In the genomic region with DNA sequence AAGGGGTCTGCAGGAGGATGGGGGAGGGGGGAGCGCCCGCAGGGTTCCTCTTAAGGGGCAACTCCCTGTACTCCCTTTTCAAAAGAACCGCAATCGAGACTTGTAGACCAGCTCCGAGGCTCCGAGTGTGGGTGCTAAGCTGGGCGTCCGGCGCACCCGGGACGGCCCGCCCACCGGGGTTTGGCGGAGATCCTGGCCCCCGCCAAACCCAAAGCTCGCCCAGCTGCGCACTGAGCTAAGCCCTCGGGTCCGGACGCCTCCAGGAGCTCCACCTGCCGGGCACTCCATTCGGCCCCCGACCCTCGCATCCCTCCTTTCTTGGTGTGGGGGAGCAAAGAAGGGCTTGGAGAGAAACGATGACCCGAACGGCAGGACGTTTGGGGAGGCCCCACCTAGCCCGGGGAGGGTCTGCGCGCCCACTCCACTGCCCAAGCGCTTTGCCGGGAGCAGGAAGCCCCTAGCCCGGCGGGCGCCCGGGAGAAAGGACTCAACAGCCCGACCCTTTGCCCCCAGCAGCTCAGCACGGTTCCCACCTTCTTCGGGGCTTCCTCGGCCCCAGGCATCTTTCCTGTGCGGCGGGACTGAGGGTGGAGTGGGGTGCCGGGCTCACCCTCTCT, we compare ENCODE assay signal across 8 cellular contexts. TPM values are rescaled to one million over a fixed set of nuclear protein-coding genes. Genes with fewer than 3 reads are reported as not detected.
A peak's percentile ranks its signal among the peaks of the same experiment; 100 is the strongest.
DNase-seq lines count a peak whose midpoint lies in the region; ATAC-seq and TF ChIP-seq lines count a peak whose summit lies in the region.

No MANE protein-coding gene starts in this region.

- H3K9me3 Mint-ChIP-seq in glutamatergic neuron (ENCODE audit: unreplicated experiment), result peaks cover 11% of the 10 kb centered on the region

- H3K27ac ChIP-seq in SJCRH30 (peak overlapping the region; percentile 27; the same call in 1 of the 2 replicates), trophoblast cell (ENCODE audit: low read depth, low read length) (peak overlapping the region; percentile 38)

- no CpG with 5 or more reads among the region's 44 CpGs for WGBS in trophoblast cell (ENCODE audit: extremely low coverage, insufficient coverage, insufficient read length)

- H3K9me3 ChIP-seq in SJCRH30 (replicated peaks) (no peaks in the 10 kb centered on the region), trophoblast cell (ENCODE audit: insufficient read depth, low read depth, low read length) (no peaks in the 10 kb centered on the region)

- no peak for ATAC-seq in HG02970 (IDR thresholded peaks at IDR 0.05; ENCODE audit: low FRiP score, unreplicated experiment)

- H3K4me1 Mint-ChIP-seq in glutamatergic neuron (ENCODE audit: low read depth, unreplicated experiment), result peaks cover 5% of the 10 kb centered on the region

- H3K4ac ChIP-seq in trophoblast cell (ENCODE audit: low read depth, low read length), result peak overlapping the region; percentile 98

- peak overlapping the region; percentile 85 for H3K4me3 Mint-ChIP-seq in glutamatergic neuron (ENCODE audit: unreplicated experiment)

- peak overlapping the region; percentile 67 for H2BK12ac ChIP-seq in trophoblast cell (ENCODE audit: low read length)

- H4K8ac ChIP-seq in trophoblast cell (ENCODE audit: low read depth, low read length), result peak overlapping the region; percentile 86

- no peaks in the 10 kb centered on the region; the same call in 1 of the 2 replicates for H3K27me3 ChIP-seq in SJCRH30
- H3K27me3 ChIP-seq in trophoblast cell (ENCODE audit: insufficient read depth, low read length), result no peaks in the 10 kb centered on the region

- H4K12ac ChIP-seq in trophoblast cell (ENCODE audit: low read depth, low read length), result peak overlapping the region; percentile 63

- H2AK5ac ChIP-seq in trophoblast cell (ENCODE audit: low read length), result peak overlapping the region; percentile 92

- H3K4me3 ChIP-seq in SJCRH30 (peak overlapping the region; percentile 54), trophoblast cell (ENCODE audit: low read depth, low read length) (peak overlapping the region; percentile 97)

- peak overlapping the region; percentile 95 for H3K14ac ChIP-seq in trophoblast cell (ENCODE audit: low read length)

- peaks cover 24% of the 10 kb centered on the region for H3K79me1 ChIP-seq in trophoblast cell (ENCODE audit: low read length)

- H4K91ac ChIP-seq in trophoblast cell (ENCODE audit: low read depth, low read length), result peak overlapping the region; percentile 88

- H3K18ac ChIP-seq in trophoblast cell (ENCODE audit: low read length), result peak overlapping the region; percentile 98

- DNase-seq in ELF-1 (ENCODE audit: low read depth, low spot score) (peak; percentile 60), SJCRH30 (peak; percentile 64 to 72), glutamatergic neuron (peak; percentile 35), trophoblast cell (peak in 1 of 2 donors; percentile 28), NCI-H510A (lab: John Stamatoyannopoulos, UW) (no peak), NCI-H1105 treated with DMSO at 0.1 percent for 48 hours (lab: John Stamatoyannopoulos, UW) (no peak)
- no peak for DNase-seq in activated CD4-positive, alpha-beta T cell treated with anti-CD3 and anti-CD28 coated beads, Interleukin-2, amount 50 U/mL, for 1 hour

- H2BK120ac ChIP-seq in trophoblast cell (ENCODE audit: insufficient read depth, low read length, poor library complexity), result peak overlapping the region; percentile 91

- H3K4me1 ChIP-seq in SJCRH30 (peaks cover 10% of the 10 kb centered on the region), trophoblast cell (ENCODE audit: control insufficient read depth in 1 of 2, insufficient read depth in 2 of 2, low read length in 2 of 2) (peaks cover 19 to 26% of the 10 kb centered on the region in 2 experiments)

- H3K79me2 ChIP-seq in trophoblast cell (ENCODE audit: control insufficient read depth, insufficient read depth, low read length, poor library complexity), result peaks cover 28% of the 10 kb centered on the region

- peaks cover 4% of the 10 kb centered on the region for H3K36me3 Mint-ChIP-seq in glutamatergic neuron (ENCODE audit: unreplicated experiment)

- no peak for TF ChIP-seq CTCF in glutamatergic neuron (IDR thresholded peaks at IDR 0.05; ENCODE audit: partially characterized antibody, unreplicated experiment)

- H3K36me3 ChIP-seq in SJCRH30 (no peaks in the 10 kb centered on the region), trophoblast cell (ENCODE audit: control insufficient read depth in 1 of 2, insufficient read depth in 2 of 2, low read length in 2 of 2) (peaks cover 0 to under 1% of the 10 kb centered on the region in 2 experiments)

- H3K27ac Mint-ChIP-seq in glutamatergic neuron (ENCODE audit: unreplicated experiment), result no peak overlapping the region

- peak overlapping the region; percentile 82 for H2BK5ac ChIP-seq in trophoblast cell (ENCODE audit: low read depth, low read length, poor library complexity)

- peak overlapping the region; percentile 64 for H2AFZ ChIP-seq in trophoblast cell (ENCODE audit: insufficient read depth, low read length, poor library complexity)

- H3K9ac ChIP-seq in trophoblast cell (ENCODE audit: low read length), result peak overlapping the region; percentile 78

- peaks cover 21% of the 10 kb centered on the region for H3K27me3 Mint-ChIP-seq in glutamatergic neuron (ENCODE audit: unreplicated experiment)

- H3K23ac ChIP-seq in trophoblast cell (ENCODE audit: low read length), result no peak overlapping the region

- H3K4me2 ChIP-seq in trophoblast cell (ENCODE audit: low read length), result peak overlapping the region; percentile 99

RNA-seq across cellular contexts. Expression of a gene that starts 0.6 kb away (rescaled TPM):
- total RNA-seq in SJCRH30 (2014; rRNA removed; shearing (Covaris generic)), result 1.8 and 2.2 TPM in 2 replicates
- total RNA-seq in glutamatergic neuron (ENCODE audit: unreplicated experiment), result 1.9 TPM
- 41.9 and 43.1 TPM in 2 replicates for polyA plus RNA-seq in trophoblast cell (2013)

Comparison
In these comparisons a context has a peak if more than half of its experiments do, and no peak if none do; other contexts are left out.
1. DNase-seq: peak in ELF-1 (single experiment), SJCRH30 (2 of 2) and glutamatergic neuron (single experiment); none in activated CD4-positive, alpha-beta T cell treated with anti-CD3 and anti-CD28 coated beads, Interleukin-2, amount 50 U/mL, for 1 hour (single experiment), NCI-H510A (single experiment) and NCI-H1105 treated with DMSO at 0.1 percent for 48 hours (single experiment).